Comparison of ENCODE assay signal across 1 cellular context in genomic region chr4:56410247-56410646, GRCh38.
TF ChIP-seq lines count a peak whose summit lies in the region.

No MANE protein-coding gene starts in this region.

TF ChIP-seq in SK-N-SH, 30 proteins besides CTCF, POLR2A, EP300 and RAD21 (continued from another document):
- TF ChIP-seq USF2 (IDR thresholded peaks at IDR 0.05; ENCODE audit: borderline replicate concordance, low read depth, low read length) (no peak), RFX5 (IDR thresholded peaks at IDR 0.05; ENCODE audit: low read length) (no peak), JUND (IDR thresholded peaks at IDR 0.05) (peak; percentile 48; the same call in 1 of the 2 replicates), SMC3 (IDR thresholded peaks at IDR 0.05; ENCODE audit: low read depth, low read length) (no peak), NFIC (IDR thresholded peaks at IDR 0.05; ENCODE audit: borderline replicate concordance) (peak; percentile 53; the same call in 1 of the 2 replicates), RXRA (IDR thresholded peaks at IDR 0.05; ENCODE audit: borderline replicate concordance, low read depth) (no peak)
